ENCODE assay signal across 29 cellular contexts in genomic region chr11:117396970-117397369, GRCh38.
"Had no signal": no experiment of that assay in that cellular context is flagged by ENCODE, and none has a peak within 500 bp of the region (broad histone marks: within the 10 kb centered on the region; RNA-seq: fewer than 3 reads in every experiment).

No MANE protein-coding gene starts in this region.

- H3K9me3 ChIP-seq: ovary, right lobe of liver, testis had no signal

- H3K4me3 ChIP-seq: esophagus muscularis mucosa, heart right ventricle, left lung, lower lobe of right lung, mucosa of descending colon, neural progenitor cell, ovary, right lobe of liver, testis, tibial artery, upper lobe of left lung had no signal

- H3K4me1 ChIP-seq: esophagus muscularis mucosa, foreskin keratinocyte, left lung, lower lobe of right lung, neural progenitor cell, right lobe of liver, testis, tibial artery, upper lobe of left lung had no signal

- H3K27me3 ChIP-seq: esophagus muscularis mucosa, foreskin keratinocyte, heart right ventricle, left lung, neural progenitor cell, ovary, right lobe of liver, testis, tibial artery, upper lobe of left lung had no signal

- H2AFZ ChIP-seq: neural progenitor cell had no signal

- H3K27ac ChIP-seq: epithelial cell of prostate, esophagus muscularis mucosa, foreskin keratinocyte, heart right ventricle, left lung, lower lobe of right lung, neural progenitor cell, ovary, right lobe of liver, testis, tibial artery, upper lobe of left lung had no signal

- H3K4me2 ChIP-seq: neural progenitor cell had no signal

- ATAC-seq: foreskin keratinocyte; left lung; mucosa of descending colon; naive thymus-derived CD4-positive, alpha-beta T cell; stimulated activated effector memory CD8-positive, alpha-beta T cell treated with anti-CD3 and anti-CD28 coated beads, Interleukin-12 subunit alpha, Interleukin-12 subunit beta, amount 100 ng/mL, for 72 hours had no signal

- FAIRE-seq: islet of Langerhans, urothelium cell line had no signal

- H3K36me3 ChIP-seq: neural progenitor cell, ovary had no signal

- DNase-seq: caudate nucleus; cerebellar nuclear complex; effector CD8-positive, alpha-beta T cell; endodermal cell; foreskin keratinocyte; glutamatergic neuron; heart right ventricle; hippocampal formation; left cardiac atrium; left lung; lower lobe of right lung; mucosa of descending colon; naive thymus-derived CD4-positive, alpha-beta T cell; nucleus accumbens; ovary; stimulated activated CD4-positive, alpha-beta T cell treated with anti-CD3 and anti-CD28 coated beads, Interleukin-2, amount 100 ng/mL, for 24 hours; stimulated activated CD4-positive, alpha-beta T cell treated with anti-CD3 and anti-CD28 coated beads, Interleukin-4, amount 100 ng/mL, for 24 hours; stimulated activated naive CD4-positive, alpha-beta T cell treated with Interleukin-2 at 50 U/mL for 16 hours; substantia nigra; testis; upper lobe of left lung had no signal

- H3K9ac ChIP-seq: neural progenitor cell had no signal
